ENCODE assay signal across 8 cellular contexts in the genomic region with DNA sequence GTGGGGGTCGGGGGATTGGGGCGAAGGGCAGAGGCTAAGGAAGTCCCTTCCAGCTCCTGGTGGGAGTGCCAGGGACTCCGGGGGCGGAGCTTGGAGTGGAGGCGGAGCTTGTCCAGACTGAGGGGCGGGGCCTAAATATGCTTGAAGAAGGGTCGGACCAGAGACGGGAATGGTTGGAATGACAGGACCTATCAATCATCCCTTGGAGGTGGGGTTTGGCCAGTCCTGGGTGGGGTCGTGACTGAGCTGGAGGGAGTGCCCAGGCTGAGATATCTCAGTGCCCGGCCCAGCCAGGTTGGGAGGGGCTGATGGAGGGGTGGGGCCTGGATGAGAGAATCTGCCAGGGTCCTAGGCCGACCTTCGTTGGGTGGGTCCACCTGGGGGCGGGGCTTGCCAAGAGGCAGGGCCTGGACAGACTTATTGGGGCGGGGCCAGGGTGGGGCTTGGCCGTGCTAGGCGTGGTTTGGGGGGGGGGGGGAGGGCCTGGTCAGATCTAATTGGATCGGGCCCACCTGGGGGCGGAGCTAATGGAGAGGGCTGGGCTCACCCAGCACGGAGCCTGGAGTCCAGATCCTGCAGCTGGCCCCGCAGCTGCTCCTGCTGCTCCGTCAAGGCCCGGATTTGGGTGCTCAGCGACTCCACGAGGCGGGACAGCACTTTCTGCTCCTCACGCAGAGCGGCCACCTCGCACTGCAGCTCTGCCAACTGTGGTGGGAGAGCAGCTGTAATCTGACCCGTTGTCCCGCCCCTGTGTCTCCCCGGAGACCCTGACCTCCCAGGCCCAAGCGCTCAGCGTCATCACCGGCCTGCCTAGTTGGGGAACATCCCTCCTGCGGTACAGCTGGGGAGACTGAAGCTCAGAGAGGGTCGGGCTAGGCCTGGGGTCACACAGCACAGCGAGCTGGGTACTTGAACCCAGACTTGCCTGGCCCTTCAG. TPM values are rescaled to one million over a fixed set of nuclear protein-coding genes. Genes with fewer than 3 reads are reported as not detected.
DNase-seq lines count a peak whose midpoint lies in the region; ATAC-seq and TF ChIP-seq lines count a peak whose summit lies in the region.
"Had no signal": no experiment of that assay in that cellular context is flagged by ENCODE, and none has a peak within 500 bp of the region (broad histone marks: within the 10 kb centered on the region; RNA-seq: fewer than 3 reads in every experiment).

No MANE protein-coding gene starts in this region.

- H3K79me2 ChIP-seq in DND-41 (ENCODE audit: insufficient read depth, low read length) (no peaks in the 10 kb centered on the region), hepatocyte (no peaks in the 10 kb centered on the region)

- H3K27ac ChIP-seq in DND-41 (ENCODE audit: low read length) (no peak overlapping the region), hepatocyte (no peak overlapping the region)
- H3K27ac ChIP-seq: VCaP had no signal

- DNase-seq in DND-41 (peak; percentile 39), KBM-7 (peak; percentile 63), astrocyte of the cerebellum (ENCODE audit: low read depth) (no peak), hepatocyte (ENCODE audit: low spot score) (peak; percentile 86), retina (peak; percentile 81), activated gamma-delta T cell treated with Interleukin-2 at 50 U/mL for 16 hours (no peak)

- peaks cover 4% of the 10 kb centered on the region; the same call in 1 of the 2 replicates for H4K20me1 ChIP-seq in DND-41 (ENCODE audit: insufficient read depth, low read length)
- no peaks in the 10 kb centered on the region for H4K20me1 ChIP-seq in hepatocyte (ENCODE audit: insufficient read depth, poor library complexity, severe bottlenecking)

- 11% methylated on average over 23 of the region's 37 CpGs for WGBS in hepatocyte (ENCODE audit: low lambda C conversion rate, missing lambda C conversion rate)

- no peak overlapping the region for H3K4me3 ChIP-seq in DND-41 (ENCODE audit: low read depth in 1 of 2, low read length in 2 of 2)
- H3K4me3 ChIP-seq in astrocyte of the cerebellum (ENCODE audit: low read depth, low read length), result peak overlapping the region; percentile 31
- H3K4me3 ChIP-seq in hepatocyte, result no peak overlapping the region

- H3K4me1 ChIP-seq in DND-41 (ENCODE audit: insufficient read depth, low read length) (peaks cover 14% of the 10 kb centered on the region), hepatocyte (ENCODE audit: insufficient read depth) (peaks cover 6% of the 10 kb centered on the region)

- ATAC-seq in DND-41 (ENCODE audit: insufficient read depth, low read depth), result no peak
- no peak for ATAC-seq in HG03097 (IDR thresholded peaks at IDR 0.05; ENCODE audit: low FRiP score, unreplicated experiment)

- H2AFZ ChIP-seq in DND-41 (ENCODE audit: low read depth, low read length), result no peak overlapping the region
- no peak overlapping the region for H2AFZ ChIP-seq in hepatocyte

- no peak for TF ChIP-seq CTCF in DND-41 (IDR thresholded peaks at IDR 0.05; ENCODE audit: borderline replicate concordance, extremely low read depth, low read length, poor library complexity, severe bottlenecking)
- no peak for TF ChIP-seq CTCF in astrocyte of the cerebellum (IDR thresholded peaks at IDR 0.05; ENCODE audit: low read depth, low read length, missing control alignments)
- no peak for TF ChIP-seq CTCF in hepatocyte (IDR thresholded peaks at IDR 0.05; ENCODE audit: poor library complexity)

- H3K4me2 ChIP-seq in DND-41 (ENCODE audit: insufficient read depth, low read length) (no peak overlapping the region), hepatocyte (peak overlapping the region; percentile 90)

- in situ Hi-C loops in KBM-7 (cut with MboI; ENCODE audit: low pct_unique_long_range_greater_than_20kb, low sequenced_read_pairs), result no loop called here
- in situ Hi-C loops in astrocyte of the cerebellum (cut with HindIII; ENCODE audit: low sequenced_read_pairs), result no loop called here

- no peak overlapping the region for H3K9ac ChIP-seq in DND-41 (ENCODE audit: low read depth, low read length)

- no peaks in the 10 kb centered on the region for H3K9me2 ChIP-seq in hepatocyte (replicated peaks; ENCODE audit: insufficient read depth)

- H3K27me3 ChIP-seq in DND-41 (ENCODE audit: insufficient read depth, low read length, poor library complexity) (no peaks in the 10 kb centered on the region), hepatocyte (peaks cover 41% of the 10 kb centered on the region)

- H3K9me3 ChIP-seq in DND-41 (ENCODE audit: insufficient read depth, low read length, severe bottlenecking) (no peaks in the 10 kb centered on the region), hepatocyte (ENCODE audit: low read depth) (no peaks in the 10 kb centered on the region)

- H3K36me3 ChIP-seq in DND-41 (ENCODE audit: insufficient read depth, low read length) (peaks cover 51% of the 10 kb centered on the region), hepatocyte (replicated peaks; ENCODE audit: insufficient read depth, low read depth) (no peaks in the 10 kb centered on the region)

RNA-seq across cellular contexts. Expression of a gene that starts 2.6 kb away (rescaled TPM):
- 10.6 and 18.6 TPM in 2 replicates for total RNA-seq in hepatocyte
- 24.5 and 34.9 TPM in 2 replicates for polyA plus RNA-seq in hepatocyte

RNA-seq across cellular contexts. Expression of a gene that starts 12.0 kb away (rescaled TPM):
- total RNA-seq in hepatocyte, result 0.07 TPM in 1 of 2 replicates, not detected in the other
- polyA plus RNA-seq in hepatocyte, result 0.12 and 0.23 TPM in 2 replicates

RNA-seq across cellular contexts. Expression of a gene that starts 26.9 kb away (rescaled TPM):
- total RNA-seq in hepatocyte, result 0.16 TPM in 1 of 2 replicates, not detected in the other
- not detected in 2 replicates for polyA plus RNA-seq in hepatocyte

RNA-seq across cellular contexts. Expression of a gene that starts 33.6 kb away (rescaled TPM):
- total RNA-seq in hepatocyte, result 88.7 and 93.8 TPM in 2 replicates
- 155 and 181 TPM in 2 replicates for polyA plus RNA-seq in hepatocyte

RNA-seq across cellular contexts. Expression of a gene that starts 55.9 kb away (rescaled TPM):
- total RNA-seq in hepatocyte, result not detected in 2 replicates
- not detected in 2 replicates for polyA plus RNA-seq in hepatocyte

Comparison
In these comparisons a context has a peak if more than half of its experiments do, and no peak if none do; other contexts are left out.
1. DNase-seq: peak in DND-41 (single experiment), KBM-7 (single experiment), hepatocyte (single experiment) and retina (single experiment); none in astrocyte of the cerebellum (single experiment) and activated gamma-delta T cell treated with Interleukin-2 at 50 U/mL for 16 hours (single experiment).